ENCODE assay signal across 17 cellular contexts in genomic region chr2:134362152-134362653, GRCh38.
DNase-seq lines count a peak whose midpoint lies in the region; ATAC-seq, FAIRE-seq and TF ChIP-seq lines count a peak whose summit lies in the region.
"Had no signal": no experiment of that assay in that cellular context is flagged by ENCODE, and none has a peak within 500 bp of the region (broad histone marks: within the 10 kb centered on the region; RNA-seq: fewer than 3 reads in every experiment).

No MANE protein-coding gene starts in this region.

- ATAC-seq in Right ventricle myocardium inferior (no peak), GM18861 (IDR thresholded peaks at IDR 0.05; ENCODE audit: unreplicated experiment) (no peak)
- ATAC-seq in central memory CD8-positive, alpha-beta T cell (replicated peaks; ENCODE audit: extremely low read depth, poor library complexity, severe bottlenecking), result no peak
- ATAC-seq: Panc1 had no signal

- H3K9me3 Mint-ChIP-seq in central memory CD8-positive, alpha-beta T cell, result no peaks in the 10 kb centered on the region
- H3K9me3 Mint-ChIP-seq in activated CD4-positive, alpha-beta T cell treated with anti-CD3 and anti-CD28 coated beads, Interleukin-2, amount 10 ng/mL, durations not matched to agents 24 days and 14 days, result no peaks in the 10 kb centered on the region

- H3K4me3 Mint-ChIP-seq in central memory CD8-positive, alpha-beta T cell, result no peak overlapping the region
- no peak overlapping the region for H3K4me3 Mint-ChIP-seq in activated CD4-positive, alpha-beta T cell treated with anti-CD3 and anti-CD28 coated beads, Interleukin-2, amount 10 ng/mL, durations not matched to agents 24 days and 14 days

- H3K27me3 ChIP-seq in right atrium auricular region, result no peaks in the 10 kb centered on the region
- H3K27me3 ChIP-seq in tibial artery, result no peaks in the 10 kb centered on the region

- H3K27ac Mint-ChIP-seq in central memory CD8-positive, alpha-beta T cell (ENCODE audit: low read depth), result peak overlapping the region; percentile 16
- no peak overlapping the region for H3K27ac Mint-ChIP-seq in activated CD4-positive, alpha-beta T cell treated with anti-CD3 and anti-CD28 coated beads, Interleukin-2, amount 10 ng/mL, durations not matched to agents 24 days and 14 days

- intact Hi-C loops in Right ventricle myocardium inferior (cut with DNase I), result no loop called here
- intact Hi-C loops in tibial artery (cut with DNase I; ENCODE audit: low total_unique reads), result no loop called here
- intact Hi-C loops in activated CD4-positive, alpha-beta T cell treated with anti-CD3 and anti-CD28 coated beads, Interleukin-2, amount 10 ng/mL, durations not matched to agents 24 days and 14 days (cut with micrococcal nuclease), result no loop called here

- no peak overlapping the region for H3K4me3 ChIP-seq in right atrium auricular region
- no peak overlapping the region for H3K4me3 ChIP-seq in tibial artery

- H3K27ac ChIP-seq in right atrium auricular region (peak overlapping the region; percentile 60 to 80), KOPT-K1 (ENCODE audit: low read depth, low read length, poor library complexity, severe bottlenecking) (peak overlapping the region; percentile 0), tibial artery (peak overlapping the region; percentile 8 to 64)

- TF ChIP-seq CTCF in right atrium auricular region (IDR thresholded peaks at IDR 0.05) (no peak), tibial artery (IDR thresholded peaks at IDR 0.05) (no peak)

- peaks cover 0 to 60% of the 10 kb centered on the region in 2 donors for H3K4me1 ChIP-seq in right atrium auricular region
- peaks cover 0 to 45% (median 27%) of the 10 kb centered on the region in 4 donors for H3K4me1 ChIP-seq in tibial artery

- no peak for DNase-seq in right atrium auricular region (ENCODE audit: low spot score)
- DNase-seq in Right ventricle myocardium inferior (ENCODE audit: missing footprints), result no peak
- no peak for DNase-seq in central memory CD8-positive, alpha-beta T cell (ENCODE audit: low spot score in 2 of 2)
- DNase-seq in tibial artery, result no peak
- no peak for DNase-seq in activated CD4-positive, alpha-beta T cell treated with anti-CD3 and anti-CD28 coated beads, Interleukin-2, amount 10 ng/mL, durations not matched to agents 24 days and 14 days
- no peak for DNase-seq in urothelium cell line (ENCODE audit: low spot score)
- DNase-seq: ACHN, DMS 273 treated with DMSO at 0.1 percent for 48 hours, H7, NCI-H1436, NCI-H2029 treated with DMSO at 0.1 percent for 48 hours, NCI-H226, NCI-H526, SHP77 had no signal

- peaks cover 12% of the 10 kb centered on the region for H3K4me1 Mint-ChIP-seq in central memory CD8-positive, alpha-beta T cell
- H3K4me1 Mint-ChIP-seq in activated CD4-positive, alpha-beta T cell treated with anti-CD3 and anti-CD28 coated beads, Interleukin-2, amount 10 ng/mL, durations not matched to agents 24 days and 14 days, result peaks cover 7% of the 10 kb centered on the region

- H3K36me3 Mint-ChIP-seq in central memory CD8-positive, alpha-beta T cell (ENCODE audit: insufficient read depth), result peaks cover 19% of the 10 kb centered on the region
- peaks cover 19% of the 10 kb centered on the region for H3K36me3 Mint-ChIP-seq in activated CD4-positive, alpha-beta T cell treated with anti-CD3 and anti-CD28 coated beads, Interleukin-2, amount 10 ng/mL, durations not matched to agents 24 days and 14 days (ENCODE audit: low read depth)

- FAIRE-seq in urothelium cell line (lab: Jason Lieb, UNC), result no peak

- H3K27me3 Mint-ChIP-seq in central memory CD8-positive, alpha-beta T cell, result no peaks in the 10 kb centered on the region
- no peaks in the 10 kb centered on the region for H3K27me3 Mint-ChIP-seq in activated CD4-positive, alpha-beta T cell treated with anti-CD3 and anti-CD28 coated beads, Interleukin-2, amount 10 ng/mL, durations not matched to agents 24 days and 14 days

- H3K9me3 ChIP-seq in right atrium auricular region (no peaks in the 10 kb centered on the region), KOPT-K1 (ENCODE audit: insufficient read depth, low read length, poor library complexity, severe bottlenecking) (no peaks in the 10 kb centered on the region), tibial artery (no peaks in the 10 kb centered on the region)

- peaks cover 7% of the 10 kb centered on the region for H3K36me3 ChIP-seq in right atrium auricular region
- H3K36me3 ChIP-seq in KOPT-K1 (ENCODE audit: insufficient read depth, low read length), result peaks cover 20% of the 10 kb centered on the region
- peaks cover 0 to 15% (median 0%) of the 10 kb centered on the region in 3 donors for H3K36me3 ChIP-seq in tibial artery

Comparison
In these comparisons a context has a peak if more than half of its experiments do, and no peak if none do; other contexts are left out.
1. H3K27ac ChIP-seq: peak in every context shown above with its lines; median percentile 70 in right atrium auricular region; 36 in tibial artery; 0 in KOPT-K1.